ENCODE assay signal across 8 cellular contexts in genomic region chr10:70758757-70759514, GRCh38. TPM values are rescaled to one million over a fixed set of nuclear protein-coding genes. Genes with fewer than 3 reads are reported as not detected.
DNase-seq lines count a peak whose midpoint lies in the region; ATAC-seq and TF ChIP-seq lines count a peak whose summit lies in the region.

No MANE protein-coding gene starts in this region.

- no peaks in the 10 kb centered on the region for H3K27me3 Mint-ChIP-seq in activated T-helper 2 cell treated with anti-CD3 and anti-CD28 coated beads, Interferon-gamma antibody, Interleukin-2, Interleukin-4, amounts not matched to agents 10 μg/mL and 5 μg/mL and 100 μg/mL, durations not matched to agents 14 hours and 24 hours and 36 hours (ENCODE audit: low read depth)
- peaks cover 3% of the 10 kb centered on the region for H3K27me3 Mint-ChIP-seq in osteocyte (ENCODE audit: unreplicated experiment)

- H2AFZ ChIP-seq in Karpas-422 (ENCODE audit: low read length), result no peak overlapping the region

- no peak overlapping the region for H3K4me2 ChIP-seq in Karpas-422 (ENCODE audit: low read depth, low read length, poor library complexity, severe bottlenecking)

- ATAC-seq in foreskin keratinocyte (peak; percentile 23), GM19351 (IDR thresholded peaks at IDR 0.05; ENCODE audit: unreplicated experiment) (no peak)

- H3K4me3 ChIP-seq in Karpas-422 (ENCODE audit: low read length) (no peak overlapping the region), tibial artery (no peak overlapping the region)

- H3K4me1 ChIP-seq in Karpas-422 (ENCODE audit: low read length) (no peaks in the 10 kb centered on the region), foreskin keratinocyte (no peaks in the 10 kb centered on the region), tibial artery (peaks cover 0 to 14% (median 2%) of the 10 kb centered on the region in 4 donors)

- H3K4me3 Mint-ChIP-seq in activated T-helper 2 cell treated with anti-CD3 and anti-CD28 coated beads, Interferon-gamma antibody, Interleukin-2, Interleukin-4, amounts not matched to agents 10 μg/mL and 5 μg/mL and 100 μg/mL, durations not matched to agents 14 hours and 24 hours and 36 hours (ENCODE audit: low read depth), result no peak overlapping the region
- H3K4me3 Mint-ChIP-seq in osteocyte (ENCODE audit: unreplicated experiment), result no peak overlapping the region

- intact Hi-C loops in activated T-helper 2 cell treated with anti-CD3 and anti-CD28 coated beads, Interferon-gamma antibody, Interleukin-2, Interleukin-4, amounts not matched to agents 10 μg/mL and 5 μg/mL and 100 μg/mL, durations not matched to agents 14 hours and 24 hours and 36 hours (cut with micrococcal nuclease), result loop anchor here (1.0 to 10.0 kb wide), 4 partner anchors 140 to 294 kb away; no protein-coding TSS in a partner anchor
- intact Hi-C loops in tibial artery (cut with DNase I; ENCODE audit: low total_unique reads), result loop anchor here (10.0 kb wide), 1 partner anchor 294 kb away; no protein-coding TSS in a partner anchor

- POLR2A ChIA-PET in RWPE1 (lab: Yijun Ruan, JAX; ENCODE audit: low non-redundant PET), result no interaction called here

- no peaks in the 10 kb centered on the region for H3K79me2 ChIP-seq in Karpas-422 (ENCODE audit: low read length)

- CTCF ChIA-PET in RWPE1 (lab: Yijun Ruan, JAX), result interaction anchor here (0.5 to 2.8 kb wide), 22 partner anchors 11 to 1641 kb away, joined by 3 to 24 read pairs (median 4); no protein-coding TSS in a partner anchor

- no peak overlapping the region for H3K27ac ChIP-seq in Karpas-422 (ENCODE audit: low read length)
- H3K27ac ChIP-seq in RWPE1, result no peak overlapping the region
- no peak overlapping the region for H3K27ac ChIP-seq in foreskin keratinocyte
- H3K27ac ChIP-seq in tibial artery, result no peak overlapping the region

- H3K36me3 ChIP-seq in Karpas-422 (ENCODE audit: insufficient read depth, low read length), result no peaks in the 10 kb centered on the region
- no peaks in the 10 kb centered on the region for H3K36me3 ChIP-seq in tibial artery

- H4K20me1 ChIP-seq in Karpas-422 (ENCODE audit: insufficient read depth, low read depth, low read length), result no peaks in the 10 kb centered on the region

- peaks cover 6% of the 10 kb centered on the region for H3K4me1 Mint-ChIP-seq in activated T-helper 2 cell treated with anti-CD3 and anti-CD28 coated beads, Interferon-gamma antibody, Interleukin-2, Interleukin-4, amounts not matched to agents 10 μg/mL and 5 μg/mL and 100 μg/mL, durations not matched to agents 14 hours and 24 hours and 36 hours (ENCODE audit: low read depth)
- H3K4me1 Mint-ChIP-seq in osteocyte (ENCODE audit: unreplicated experiment), result peaks cover 21% of the 10 kb centered on the region

- H3K9me3 ChIP-seq in Karpas-422 (ENCODE audit: low read length) (no peaks in the 10 kb centered on the region), tibial artery (no peaks in the 10 kb centered on the region)

- H3K27me3 ChIP-seq in Karpas-422 (ENCODE audit: low read length) (no peaks in the 10 kb centered on the region), foreskin keratinocyte (peaks cover 62% of the 10 kb centered on the region), tibial artery (peaks cover 0 to 9% of the 10 kb centered on the region in 2 donors)

- H3K9ac ChIP-seq in Karpas-422 (ENCODE audit: low read length), result no peak overlapping the region

- peak; percentile 67 for TF ChIP-seq CTCF in RWPE1 (conservative IDR thresholded peaks at IDR 0.05; ENCODE audit: low read depth)
- peak; percentile 85 for TF ChIP-seq CTCF in foreskin keratinocyte (conservative IDR thresholded peaks at IDR 0.05)
- TF ChIP-seq CTCF in osteocyte (IDR thresholded peaks at IDR 0.05), result peak; percentile 87
- peak; percentile 65 to 70 for TF ChIP-seq CTCF in tibial artery (IDR thresholded peaks at IDR 0.05)

- H3K9me2 ChIP-seq in Karpas-422 (replicated peaks; ENCODE audit: insufficient read depth, low read length), result no peaks in the 10 kb centered on the region

- no peaks in the 10 kb centered on the region for H3K36me3 Mint-ChIP-seq in activated T-helper 2 cell treated with anti-CD3 and anti-CD28 coated beads, Interferon-gamma antibody, Interleukin-2, Interleukin-4, amounts not matched to agents 10 μg/mL and 5 μg/mL and 100 μg/mL, durations not matched to agents 14 hours and 24 hours and 36 hours (ENCODE audit: low read depth)
- no peaks in the 10 kb centered on the region for H3K36me3 Mint-ChIP-seq in osteocyte (ENCODE audit: unreplicated experiment)

- DNase-seq in DMS114 treated with DMSO at 0.1 percent for 48 hours (lab: John Stamatoyannopoulos, UW; ENCODE audit: unreplicated experiment), result peak; percentile 74
- DNase-seq in Karpas-422, result peak; percentile 85
- DNase-seq in RWPE1 (ENCODE audit: low spot score), result peak; percentile 71
- peak; percentile 45 for DNase-seq in activated T-helper 2 cell treated with anti-CD3 and anti-CD28 coated beads, Interferon-gamma antibody, Interleukin-2, Interleukin-4, amounts not matched to agents 10 μg/mL and 5 μg/mL and 100 μg/mL, durations not matched to agents 14 hours and 24 hours and 36 hours (ENCODE audit: low spot score)
- peak; percentile 8 to 36 for DNase-seq in foreskin keratinocyte
- no peak for DNase-seq in osteocyte (ENCODE audit: extremely low spot score, unreplicated experiment)
- peak; percentile 51 to 77 for DNase-seq in tibial artery

- H3K27ac Mint-ChIP-seq in activated T-helper 2 cell treated with anti-CD3 and anti-CD28 coated beads, Interferon-gamma antibody, Interleukin-2, Interleukin-4, amounts not matched to agents 10 μg/mL and 5 μg/mL and 100 μg/mL, durations not matched to agents 14 hours and 24 hours and 36 hours, result no peak overlapping the region
- H3K27ac Mint-ChIP-seq in osteocyte (ENCODE audit: unreplicated experiment), result no peak overlapping the region

- no peaks in the 10 kb centered on the region for H3K9me3 Mint-ChIP-seq in activated T-helper 2 cell treated with anti-CD3 and anti-CD28 coated beads, Interferon-gamma antibody, Interleukin-2, Interleukin-4, amounts not matched to agents 10 μg/mL and 5 μg/mL and 100 μg/mL, durations not matched to agents 14 hours and 24 hours and 36 hours
- no peaks in the 10 kb centered on the region for H3K9me3 Mint-ChIP-seq in osteocyte (ENCODE audit: unreplicated experiment)

RNA-seq across cellular contexts. Expression of gene TBATA, which starts 26.2 kb away (rescaled TPM):
- total RNA-seq in Karpas-422 (2014; rRNA removed; shearing (Covaris generic); ENCODE audit: low replicate concordance), result not detected in 2 replicates
- total RNA-seq in activated T-helper 2 cell treated with anti-CD3 and anti-CD28 coated beads, Interferon-gamma antibody, Interleukin-2, Interleukin-4, amounts not matched to agents 10 μg/mL and 5 μg/mL and 100 μg/mL, durations not matched to agents 14 hours and 24 hours and 36 hours, result not detected in 2 replicates
- not detected in 2 replicates for total RNA-seq in foreskin keratinocyte
- polyA plus RNA-seq in foreskin keratinocyte, result not detected in 2 replicates
- not detected in 2 replicates for total RNA-seq in osteocyte

RNA-seq across cellular contexts. Expression of gene SGPL1, which starts 56.8 kb away (rescaled TPM):
- 26.0 and 26.3 TPM in 2 replicates for total RNA-seq in Karpas-422 (2014; rRNA removed; shearing (Covaris generic); ENCODE audit: low replicate concordance)
- 124 and 139 TPM in 2 replicates for total RNA-seq in activated T-helper 2 cell treated with anti-CD3 and anti-CD28 coated beads, Interferon-gamma antibody, Interleukin-2, Interleukin-4, amounts not matched to agents 10 μg/mL and 5 μg/mL and 100 μg/mL, durations not matched to agents 14 hours and 24 hours and 36 hours
- total RNA-seq in foreskin keratinocyte (37.6 and 49.7 TPM in 2 replicates), osteocyte (58.1 and 60.3 TPM in 2 replicates)
- 14.0 and 15.8 TPM in 2 replicates for polyA plus RNA-seq in foreskin keratinocyte
